1 cellular context compared by ENCODE assay signal in the genomic region with DNA sequence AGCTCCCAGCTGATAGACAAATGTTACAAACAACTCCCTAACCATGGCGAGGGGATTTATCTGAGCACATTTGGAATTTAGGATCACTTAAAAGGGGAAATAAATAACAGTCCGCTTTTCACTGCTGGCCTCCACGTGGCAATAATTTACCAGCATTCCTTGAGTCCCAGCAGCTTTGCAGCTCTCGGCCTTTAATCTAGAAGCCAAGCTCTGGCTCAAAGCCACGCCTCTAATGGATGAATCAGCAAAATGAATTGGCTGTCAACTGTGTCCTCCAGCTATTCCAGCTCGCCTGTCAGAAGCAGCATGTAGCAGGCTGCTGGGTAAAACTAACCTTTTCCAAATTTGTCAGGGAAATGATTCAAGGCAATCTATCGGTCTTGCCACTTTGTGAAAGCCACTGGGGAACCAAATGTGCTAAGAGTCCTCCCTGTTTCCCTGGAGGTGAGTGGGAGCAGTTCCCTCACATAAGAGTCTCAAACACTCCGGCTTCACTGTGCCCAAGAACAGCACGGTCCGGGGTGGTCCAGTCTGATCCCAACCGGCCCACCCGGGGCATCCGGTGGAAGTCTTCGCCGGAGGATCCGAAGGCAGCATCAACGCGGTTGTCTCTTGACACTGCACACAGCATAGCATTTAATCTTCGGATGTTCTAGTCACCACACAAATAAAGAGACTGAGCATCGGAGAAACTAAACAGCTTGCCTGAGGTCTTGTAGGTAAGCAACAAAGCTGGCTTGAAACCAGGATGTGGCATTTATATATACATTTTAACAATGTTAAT.
TF ChIP-seq lines count a peak whose summit lies in the region.

No MANE protein-coding gene starts in this region.

TF ChIP-seq in HepG2, 621 proteins besides CTCF, POLR2A, EP300 and RAD21 (continued from another document and continues in another):
- TF ChIP-seq, protein P1, sequence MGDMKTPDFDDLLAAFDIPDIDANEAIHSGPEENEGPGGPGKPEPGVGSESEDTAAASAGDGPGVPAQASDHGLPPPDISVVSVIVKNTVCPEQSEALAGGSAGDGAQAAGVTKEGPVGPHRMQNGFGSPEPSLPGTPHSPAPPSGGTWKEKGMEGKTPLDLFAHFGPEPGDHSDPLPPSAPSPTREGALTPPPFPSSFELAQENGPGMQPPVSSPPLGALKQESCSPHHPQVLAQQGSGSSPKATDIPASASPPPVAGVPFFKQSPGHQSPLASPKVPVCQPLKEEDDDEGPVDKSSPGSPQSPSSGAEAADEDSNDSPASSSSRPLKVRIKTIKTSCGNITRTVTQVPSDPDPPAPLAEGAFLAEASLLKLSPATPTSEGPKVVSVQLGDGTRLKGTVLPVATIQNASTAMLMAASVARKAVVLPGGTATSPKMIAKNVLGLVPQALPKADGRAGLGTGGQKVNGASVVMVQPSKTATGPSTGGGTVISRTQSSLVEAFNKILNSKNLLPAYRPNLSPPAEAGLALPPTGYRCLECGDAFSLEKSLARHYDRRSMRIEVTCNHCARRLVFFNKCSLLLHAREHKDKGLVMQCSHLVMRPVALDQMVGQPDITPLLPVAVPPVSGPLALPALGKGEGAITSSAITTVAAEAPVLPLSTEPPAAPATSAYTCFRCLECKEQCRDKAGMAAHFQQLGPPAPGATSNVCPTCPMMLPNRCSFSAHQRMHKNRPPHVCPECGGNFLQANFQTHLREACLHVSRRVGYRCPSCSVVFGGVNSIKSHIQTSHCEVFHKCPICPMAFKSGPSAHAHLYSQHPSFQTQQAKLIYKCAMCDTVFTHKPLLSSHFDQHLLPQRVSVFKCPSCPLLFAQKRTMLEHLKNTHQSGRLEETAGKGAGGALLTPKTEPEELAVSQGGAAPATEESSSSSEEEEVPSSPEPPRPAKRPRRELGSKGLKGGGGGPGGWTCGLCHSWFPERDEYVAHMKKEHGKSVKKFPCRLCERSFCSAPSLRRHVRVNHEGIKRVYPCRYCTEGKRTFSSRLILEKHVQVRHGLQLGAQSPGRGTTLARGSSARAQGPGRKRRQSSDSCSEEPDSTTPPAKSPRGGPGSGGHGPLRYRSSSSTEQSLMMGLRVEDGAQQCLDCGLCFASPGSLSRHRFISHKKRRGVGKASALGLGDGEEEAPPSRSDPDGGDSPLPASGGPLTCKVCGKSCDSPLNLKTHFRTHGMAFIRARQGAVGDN (CRISPR knock-in tag; IDR thresholded peaks at IDR 0.05) = peak; percentile 87
- TF ChIP-seq ZFAT (CRISPR knock-in tag; conservative IDR thresholded peaks at IDR 0.05) (no peak; the same call in 1 of the 2 replicates), MLLT10 (CRISPR knock-in tag; IDR thresholded peaks at IDR 0.05) (no peak), TEAD3 (CRISPR knock-in tag; optimal IDR thresholded peaks at IDR 0.05; ENCODE audit: borderline replicate concordance) (peak; percentile 89), KAT7 (CRISPR knock-in tag; IDR thresholded peaks at IDR 0.05; ENCODE audit: borderline replicate concordance) (peak; percentile 65), SP1 (IDR thresholded peaks at IDR 0.05) (no peak), SP1 (CRISPR knock-in tag; IDR thresholded peaks at IDR 0.05) (peak; percentile 54; the same call in 1 of the 2 replicates), WIZ (CRISPR knock-in tag; IDR thresholded peaks at IDR 0.05) (no peak; the same call in 1 of the 2 replicates), ZNF441 (CRISPR knock-in tag; IDR thresholded peaks at IDR 0.05; ENCODE audit: borderline replicate concordance) (peak; percentile 32), MAF1 (CRISPR knock-in tag; IDR thresholded peaks at IDR 0.05; ENCODE audit: borderline replicate concordance) (peak; percentile 95), SUZ12 (IDR thresholded peaks at IDR 0.05; ENCODE audit: low read depth, low read length) (no peak), SIX4 (CRISPR knock-in tag; IDR thresholded peaks at IDR 0.05) (no peak), PRMT3 (CRISPR knock-in tag; IDR thresholded peaks at IDR 0.05; ENCODE audit: borderline replicate concordance, low read depth) (no peak), ZSCAN20 (CRISPR knock-in tag; IDR thresholded peaks at IDR 0.05; ENCODE audit: borderline replicate concordance) (peak; percentile 93; the same call in 1 of the 2 replicates), ZBTB7A (CRISPR knock-in tag; IDR thresholded peaks at IDR 0.05) (no peak), KLF11 (CRISPR knock-in tag; IDR thresholded peaks at IDR 0.05) (peak; percentile 46; the same call in 1 of the 2 replicates), MEIS2 (CRISPR knock-in tag; IDR thresholded peaks at IDR 0.05) (peak; percentile 99), ZMYM4 (CRISPR knock-in tag; IDR thresholded peaks at IDR 0.05) (peak; percentile 83), TBP (CRISPR knock-in tag; IDR thresholded peaks at IDR 0.05) (no peak), DNMT3B (CRISPR knock-in tag; conservative IDR thresholded peaks at IDR 0.05) (peak; percentile 93), EED (CRISPR knock-in tag; IDR thresholded peaks at IDR 0.05) (no peak)
- TF ChIP-seq, protein P2, sequence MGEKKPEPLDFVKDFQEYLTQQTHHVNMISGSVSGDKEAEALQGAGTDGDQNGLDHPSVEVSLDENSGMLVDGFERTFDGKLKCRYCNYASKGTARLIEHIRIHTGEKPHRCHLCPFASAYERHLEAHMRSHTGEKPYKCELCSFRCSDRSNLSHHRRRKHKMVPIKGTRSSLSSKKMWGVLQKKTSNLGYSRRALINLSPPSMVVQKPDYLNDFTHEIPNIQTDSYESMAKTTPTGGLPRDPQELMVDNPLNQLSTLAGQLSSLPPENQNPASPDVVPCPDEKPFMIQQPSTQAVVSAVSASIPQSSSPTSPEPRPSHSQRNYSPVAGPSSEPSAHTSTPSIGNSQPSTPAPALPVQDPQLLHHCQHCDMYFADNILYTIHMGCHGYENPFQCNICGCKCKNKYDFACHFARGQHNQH (CRISPR knock-in tag; IDR thresholded peaks at IDR 0.05) = peak; percentile 94
- TF ChIP-seq, protein P3, sequence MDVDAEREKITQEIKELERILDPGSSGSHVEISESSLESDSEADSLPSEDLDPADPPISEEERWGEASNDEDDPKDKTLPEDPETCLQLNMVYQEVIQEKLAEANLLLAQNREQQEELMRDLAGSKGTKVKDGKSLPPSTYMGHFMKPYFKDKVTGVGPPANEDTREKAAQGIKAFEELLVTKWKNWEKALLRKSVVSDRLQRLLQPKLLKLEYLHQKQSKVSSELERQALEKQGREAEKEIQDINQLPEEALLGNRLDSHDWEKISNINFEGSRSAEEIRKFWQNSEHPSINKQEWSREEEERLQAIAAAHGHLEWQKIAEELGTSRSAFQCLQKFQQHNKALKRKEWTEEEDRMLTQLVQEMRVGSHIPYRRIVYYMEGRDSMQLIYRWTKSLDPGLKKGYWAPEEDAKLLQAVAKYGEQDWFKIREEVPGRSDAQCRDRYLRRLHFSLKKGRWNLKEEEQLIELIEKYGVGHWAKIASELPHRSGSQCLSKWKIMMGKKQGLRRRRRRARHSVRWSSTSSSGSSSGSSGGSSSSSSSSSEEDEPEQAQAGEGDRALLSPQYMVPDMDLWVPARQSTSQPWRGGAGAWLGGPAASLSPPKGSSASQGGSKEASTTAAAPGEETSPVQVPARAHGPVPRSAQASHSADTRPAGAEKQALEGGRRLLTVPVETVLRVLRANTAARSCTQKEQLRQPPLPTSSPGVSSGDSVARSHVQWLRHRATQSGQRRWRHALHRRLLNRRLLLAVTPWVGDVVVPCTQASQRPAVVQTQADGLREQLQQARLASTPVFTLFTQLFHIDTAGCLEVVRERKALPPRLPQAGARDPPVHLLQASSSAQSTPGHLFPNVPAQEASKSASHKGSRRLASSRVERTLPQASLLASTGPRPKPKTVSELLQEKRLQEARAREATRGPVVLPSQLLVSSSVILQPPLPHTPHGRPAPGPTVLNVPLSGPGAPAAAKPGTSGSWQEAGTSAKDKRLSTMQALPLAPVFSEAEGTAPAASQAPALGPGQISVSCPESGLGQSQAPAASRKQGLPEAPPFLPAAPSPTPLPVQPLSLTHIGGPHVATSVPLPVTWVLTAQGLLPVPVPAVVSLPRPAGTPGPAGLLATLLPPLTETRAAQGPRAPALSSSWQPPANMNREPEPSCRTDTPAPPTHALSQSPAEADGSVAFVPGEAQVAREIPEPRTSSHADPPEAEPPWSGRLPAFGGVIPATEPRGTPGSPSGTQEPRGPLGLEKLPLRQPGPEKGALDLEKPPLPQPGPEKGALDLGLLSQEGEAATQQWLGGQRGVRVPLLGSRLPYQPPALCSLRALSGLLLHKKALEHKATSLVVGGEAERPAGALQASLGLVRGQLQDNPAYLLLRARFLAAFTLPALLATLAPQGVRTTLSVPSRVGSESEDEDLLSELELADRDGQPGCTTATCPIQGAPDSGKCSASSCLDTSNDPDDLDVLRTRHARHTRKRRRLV (CRISPR knock-in tag; IDR thresholded peaks at IDR 0.05) = peak; percentile 81; the same call in 1 of the 2 replicates
- TF ChIP-seq, protein P4, sequence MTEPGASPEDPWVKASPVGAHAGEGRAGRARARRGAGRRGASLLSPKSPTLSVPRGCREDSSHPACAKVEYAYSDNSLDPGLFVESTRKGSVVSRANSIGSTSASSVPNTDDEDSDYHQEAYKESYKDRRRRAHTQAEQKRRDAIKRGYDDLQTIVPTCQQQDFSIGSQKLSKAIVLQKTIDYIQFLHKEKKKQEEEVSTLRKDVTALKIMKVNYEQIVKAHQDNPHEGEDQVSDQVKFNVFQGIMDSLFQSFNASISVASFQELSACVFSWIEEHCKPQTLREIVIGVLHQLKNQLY (CRISPR knock-in tag; IDR thresholded peaks at IDR 0.05) = no peak; the same call in 1 of the 2 replicates
- TF ChIP-seq, protein P5, sequence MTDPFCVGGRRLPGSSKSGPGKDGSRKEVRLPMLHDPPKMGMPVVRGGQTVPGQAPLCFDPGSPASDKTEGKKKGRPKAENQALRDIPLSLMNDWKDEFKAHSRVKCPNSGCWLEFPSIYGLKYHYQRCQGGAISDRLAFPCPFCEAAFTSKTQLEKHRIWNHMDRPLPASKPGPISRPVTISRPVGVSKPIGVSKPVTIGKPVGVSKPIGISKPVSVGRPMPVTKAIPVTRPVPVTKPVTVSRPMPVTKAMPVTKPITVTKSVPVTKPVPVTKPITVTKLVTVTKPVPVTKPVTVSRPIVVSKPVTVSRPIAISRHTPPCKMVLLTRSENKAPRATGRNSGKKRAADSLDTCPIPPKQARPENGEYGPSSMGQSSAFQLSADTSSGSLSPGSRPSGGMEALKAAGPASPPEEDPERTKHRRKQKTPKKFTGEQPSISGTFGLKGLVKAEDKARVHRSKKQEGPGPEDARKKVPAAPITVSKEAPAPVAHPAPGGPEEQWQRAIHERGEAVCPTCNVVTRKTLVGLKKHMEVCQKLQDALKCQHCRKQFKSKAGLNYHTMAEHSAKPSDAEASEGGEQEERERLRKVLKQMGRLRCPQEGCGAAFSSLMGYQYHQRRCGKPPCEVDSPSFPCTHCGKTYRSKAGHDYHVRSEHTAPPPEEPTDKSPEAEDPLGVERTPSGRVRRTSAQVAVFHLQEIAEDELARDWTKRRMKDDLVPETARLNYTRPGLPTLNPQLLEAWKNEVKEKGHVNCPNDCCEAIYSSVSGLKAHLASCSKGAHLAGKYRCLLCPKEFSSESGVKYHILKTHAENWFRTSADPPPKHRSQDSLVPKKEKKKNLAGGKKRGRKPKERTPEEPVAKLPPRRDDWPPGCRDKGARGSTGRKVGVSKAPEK (CRISPR knock-in tag; IDR thresholded peaks at IDR 0.05; ENCODE audit: borderline replicate concordance) = peak; percentile 93; the same call in 1 of the 2 replicates
- TF ChIP-seq, protein P6, sequence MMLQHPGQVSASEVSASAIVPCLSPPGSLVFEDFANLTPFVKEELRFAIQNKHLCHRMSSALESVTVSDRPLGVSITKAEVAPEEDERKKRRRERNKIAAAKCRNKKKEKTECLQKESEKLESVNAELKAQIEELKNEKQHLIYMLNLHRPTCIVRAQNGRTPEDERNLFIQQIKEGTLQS (CRISPR knock-in tag; IDR thresholded peaks at IDR 0.05) = 0 out of 2 replicates have a peak, but pooled peaks have one; percentile 35
- TF ChIP-seq, protein P7, sequence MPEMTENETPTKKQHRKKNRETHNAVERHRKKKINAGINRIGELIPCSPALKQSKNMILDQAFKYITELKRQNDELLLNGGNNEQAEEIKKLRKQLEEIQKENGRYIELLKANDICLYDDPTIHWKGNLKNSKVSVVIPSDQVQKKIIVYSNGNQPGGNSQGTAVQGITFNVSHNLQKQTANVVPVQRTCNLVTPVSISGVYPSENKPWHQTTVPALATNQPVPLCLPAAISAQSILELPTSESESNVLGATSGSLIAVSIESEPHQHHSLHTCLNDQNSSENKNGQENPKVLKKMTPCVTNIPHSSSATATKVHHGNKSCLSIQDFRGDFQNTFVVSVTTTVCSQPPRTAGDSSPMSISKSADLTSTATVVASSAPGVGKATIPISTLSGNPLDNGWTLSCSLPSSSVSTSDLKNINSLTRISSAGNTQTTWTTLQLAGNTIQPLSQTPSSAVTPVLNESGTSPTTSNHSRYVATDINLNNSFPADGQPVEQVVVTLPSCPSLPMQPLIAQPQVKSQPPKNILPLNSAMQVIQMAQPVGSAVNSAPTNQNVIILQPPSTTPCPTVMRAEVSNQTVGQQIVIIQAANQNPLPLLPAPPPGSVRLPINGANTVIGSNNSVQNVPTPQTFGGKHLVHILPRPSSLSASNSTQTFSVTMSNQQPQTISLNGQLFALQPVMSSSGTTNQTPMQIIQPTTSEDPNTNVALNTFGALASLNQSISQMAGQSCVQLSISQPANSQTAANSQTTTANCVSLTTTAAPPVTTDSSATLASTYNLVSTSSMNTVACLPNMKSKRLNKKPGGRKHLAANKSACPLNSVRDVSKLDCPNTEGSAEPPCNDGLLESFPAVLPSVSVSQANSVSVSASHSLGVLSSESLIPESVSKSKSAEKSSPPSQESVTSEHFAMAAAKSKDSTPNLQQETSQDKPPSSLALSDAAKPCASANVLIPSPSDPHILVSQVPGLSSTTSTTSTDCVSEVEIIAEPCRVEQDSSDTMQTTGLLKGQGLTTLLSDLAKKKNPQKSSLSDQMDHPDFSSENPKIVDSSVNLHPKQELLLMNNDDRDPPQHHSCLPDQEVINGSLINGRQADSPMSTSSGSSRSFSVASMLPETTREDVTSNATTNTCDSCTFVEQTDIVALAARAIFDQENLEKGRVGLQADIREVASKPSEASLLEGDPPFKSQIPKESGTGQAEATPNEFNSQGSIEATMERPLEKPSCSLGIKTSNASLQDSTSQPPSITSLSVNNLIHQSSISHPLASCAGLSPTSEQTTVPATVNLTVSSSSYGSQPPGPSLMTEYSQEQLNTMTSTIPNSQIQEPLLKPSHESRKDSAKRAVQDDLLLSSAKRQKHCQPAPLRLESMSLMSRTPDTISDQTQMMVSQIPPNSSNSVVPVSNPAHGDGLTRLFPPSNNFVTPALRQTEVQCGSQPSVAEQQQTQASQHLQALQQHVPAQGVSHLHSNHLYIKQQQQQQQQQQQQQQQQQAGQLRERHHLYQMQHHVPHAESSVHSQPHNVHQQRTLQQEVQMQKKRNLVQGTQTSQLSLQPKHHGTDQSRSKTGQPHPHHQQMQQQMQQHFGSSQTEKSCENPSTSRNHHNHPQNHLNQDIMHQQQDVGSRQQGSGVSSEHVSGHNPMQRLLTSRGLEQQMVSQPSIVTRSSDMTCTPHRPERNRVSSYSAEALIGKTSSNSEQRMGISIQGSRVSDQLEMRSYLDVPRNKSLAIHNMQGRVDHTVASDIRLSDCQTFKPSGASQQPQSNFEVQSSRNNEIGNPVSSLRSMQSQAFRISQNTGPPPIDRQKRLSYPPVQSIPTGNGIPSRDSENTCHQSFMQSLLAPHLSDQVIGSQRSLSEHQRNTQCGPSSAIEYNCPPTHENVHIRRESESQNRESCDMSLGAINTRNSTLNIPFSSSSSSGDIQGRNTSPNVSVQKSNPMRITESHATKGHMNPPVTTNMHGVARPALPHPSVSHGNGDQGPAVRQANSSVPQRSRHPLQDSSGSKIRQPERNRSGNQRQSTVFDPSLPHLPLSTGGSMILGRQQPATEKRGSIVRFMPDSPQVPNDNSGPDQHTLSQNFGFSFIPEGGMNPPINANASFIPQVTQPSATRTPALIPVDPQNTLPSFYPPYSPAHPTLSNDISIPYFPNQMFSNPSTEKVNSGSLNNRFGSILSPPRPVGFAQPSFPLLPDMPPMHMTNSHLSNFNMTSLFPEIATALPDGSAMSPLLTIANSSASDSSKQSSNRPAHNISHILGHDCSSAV (CRISPR knock-in tag; IDR thresholded peaks at IDR 0.05; ENCODE audit: borderline replicate concordance) = no peak
